13 cellular contexts compared by ENCODE assay signal in the genomic region with DNA sequence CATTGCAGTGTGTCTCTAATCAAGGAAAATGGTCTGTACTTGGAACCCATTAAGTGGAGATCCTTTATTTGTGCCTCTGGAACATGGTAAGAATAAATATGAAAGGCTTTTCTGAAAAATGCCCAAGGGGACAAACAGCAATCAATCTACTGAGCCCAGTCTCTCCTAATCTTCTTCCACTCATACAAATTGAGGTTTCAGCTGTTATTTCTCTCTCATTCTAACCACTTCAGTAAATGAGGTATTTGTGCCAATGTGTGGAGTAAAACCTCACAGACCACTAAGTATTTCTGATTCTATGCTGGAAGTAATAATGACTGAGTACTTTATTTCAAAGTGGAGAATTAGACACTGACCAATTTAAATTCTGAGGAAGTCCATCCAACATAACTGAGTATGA.
"Had no signal": no experiment of that assay in that cellular context is flagged by ENCODE, and none has a peak within 500 bp of the region (broad histone marks: within the 10 kb centered on the region; RNA-seq: fewer than 3 reads in every experiment).

No MANE protein-coding gene starts in this region.

- H3K27me3 Mint-ChIP-seq: activated B cell treated with CpG ODN at 0.5 μM for 24 hours; stimulated activated naive CD8-positive, alpha-beta T cell treated with anti-CD3 and anti-CD28 coated beads, Interleukin-15, amount 100 ng/mL, for 72 hours had no signal

- H3K27me3 ChIP-seq: testis had no signal

- DNase-seq: activated B cell treated with CpG ODN at 0.5 μM for 24 hours; activated CD4-positive, alpha-beta T cell treated with anti-CD3 and anti-CD28 coated beads, Interleukin-2, amount 50 U/mL, for 1 hour; activated CD8-positive, alpha-beta memory T cell treated with anti-CD3 and anti-CD28 coated beads, Interleukin-2, amount 50 U/mL, for 4 hours; activated naive CD4-positive, alpha-beta T cell; central memory CD4-positive, alpha-beta T cell; cortex of kidney; effector memory CD4-positive, alpha-beta T cell; stimulated activated CD4-positive, alpha-beta T cell treated with anti-CD3 and anti-CD28 coated beads, Interleukin-4, amount 100 ng/mL, for 1 hour; stimulated activated CD8-positive, alpha-beta memory T cell treated with anti-CD3 and anti-CD28 coated beads, Interleukin-4, amount 100 ng/mL, for 48 hours; stimulated activated naive CD8-positive, alpha-beta T cell treated with anti-CD3 and anti-CD28 coated beads, Interleukin-15, amount 100 ng/mL, for 72 hours; testis had no signal

- H3K27ac ChIP-seq: testis had no signal

- H3K27ac Mint-ChIP-seq: activated B cell treated with CpG ODN at 0.5 μM for 24 hours; activated T-helper 1 cell treated with anti-CD3 and anti-CD28 coated beads, Interleukin-12 subunit alpha, Interleukin-12 subunit beta, Interleukin-2, Interleukin-4 antibody, amounts not matched to agents 30 ng/mL and 10 ng/mL and 1 ng/mL, durations not matched to agents 14 hours and 24 hours and 36 hours; stimulated activated naive CD8-positive, alpha-beta T cell treated with anti-CD3 and anti-CD28 coated beads, Interleukin-15, amount 100 ng/mL, for 72 hours had no signal

- H3K9me3 ChIP-seq: testis had no signal

- H3K9me3 Mint-ChIP-seq: activated B cell treated with CpG ODN at 0.5 μM for 24 hours; activated T-helper 1 cell treated with anti-CD3 and anti-CD28 coated beads, Interleukin-12 subunit alpha, Interleukin-12 subunit beta, Interleukin-2, Interleukin-4 antibody, amounts not matched to agents 30 ng/mL and 10 ng/mL and 1 ng/mL, durations not matched to agents 14 hours and 24 hours and 36 hours; stimulated activated naive CD8-positive, alpha-beta T cell treated with anti-CD3 and anti-CD28 coated beads, Interleukin-15, amount 100 ng/mL, for 72 hours had no signal

- ATAC-seq: sciatic nerve; stimulated activated naive CD8-positive, alpha-beta T cell treated with anti-CD3 and anti-CD28 coated beads, Interleukin-15, amount 100 ng/mL, for 72 hours had no signal

- H3K4me1 Mint-ChIP-seq: activated B cell treated with CpG ODN at 0.5 μM for 24 hours; stimulated activated naive CD8-positive, alpha-beta T cell treated with anti-CD3 and anti-CD28 coated beads, Interleukin-15, amount 100 ng/mL, for 72 hours had no signal

- H3K4me3 Mint-ChIP-seq: activated B cell treated with CpG ODN at 0.5 μM for 24 hours; activated T-helper 1 cell treated with anti-CD3 and anti-CD28 coated beads, Interleukin-12 subunit alpha, Interleukin-12 subunit beta, Interleukin-2, Interleukin-4 antibody, amounts not matched to agents 30 ng/mL and 10 ng/mL and 1 ng/mL, durations not matched to agents 14 hours and 24 hours and 36 hours; stimulated activated naive CD8-positive, alpha-beta T cell treated with anti-CD3 and anti-CD28 coated beads, Interleukin-15, amount 100 ng/mL, for 72 hours had no signal

- H3K4me3 ChIP-seq: testis had no signal
